Comparison of ENCODE assay signal across 8 cellular contexts in the genomic region with DNA sequence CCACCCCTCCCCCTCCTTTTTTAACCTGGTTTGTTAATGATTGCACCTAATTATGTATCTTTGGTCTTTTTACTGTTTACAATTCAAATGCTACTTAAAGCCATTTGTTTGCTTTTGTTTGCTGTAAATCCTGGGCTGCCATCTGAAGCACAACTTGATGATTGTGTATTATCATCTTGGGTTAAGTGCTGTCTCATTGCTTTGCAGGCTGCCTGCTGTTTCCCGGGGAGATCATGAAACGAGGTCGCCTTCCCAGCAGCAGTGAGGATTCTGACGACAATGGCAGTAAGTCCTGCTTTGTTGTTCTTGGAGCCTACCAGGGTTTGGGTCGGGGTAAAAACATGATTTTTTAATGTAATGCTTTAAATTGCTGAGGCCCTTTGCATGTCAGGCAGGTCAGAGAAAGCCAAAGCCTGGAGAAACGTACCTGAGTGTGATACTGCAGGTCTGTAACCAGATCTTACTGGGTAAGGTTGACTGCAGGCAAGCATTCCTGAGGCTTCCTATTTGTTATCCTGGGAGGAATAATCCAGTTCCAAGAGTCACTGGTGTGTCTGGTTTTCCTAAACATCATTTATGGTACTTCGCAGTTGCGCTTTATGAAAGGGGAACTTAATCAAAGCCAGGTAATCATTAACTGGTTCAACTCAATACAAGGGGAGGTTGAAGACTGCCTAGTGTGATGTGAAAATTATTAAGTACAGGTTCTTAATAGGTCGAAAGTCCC. TPM values are rescaled to one million over a fixed set of nuclear protein-coding genes. Genes with fewer than 3 reads are reported as not detected.
DNase-seq lines count a peak whose midpoint lies in the region; ATAC-seq and TF ChIP-seq lines count a peak whose summit lies in the region.

No MANE protein-coding gene starts in this region.

- DNase-seq in natural killer cell (no peak), NCI-H1105 (lab: John Stamatoyannopoulos, UW) (peak; percentile 16), ecto neural progenitor cell (ENCODE audit: low spot score) (peak; percentile 62), retina (peak; percentile 66), GM19240 (ENCODE audit: insufficient read length, low spot score) (no peak)
- DNase-seq in natural killer cell treated with Interleukin-12 subunit alpha and Interleukin-12 subunit beta and Interleukin-15 and Interleukin-18, amount 100 ng/mL, for 72 hours (ENCODE audit: low spot score), result no peak
- DNase-seq in effector CD8-positive, alpha-beta T cell (lab: John Stamatoyannopoulos, UW), result no peak
- DNase-seq in activated naive CD4-positive, alpha-beta T cell (lab: John Stamatoyannopoulos, UW), result no peak

- peaks cover 67 to 70% of the 10 kb centered on the region in 2 donors for H3K4me1 Mint-ChIP-seq in natural killer cell
- peaks cover 39 to 41% of the 10 kb centered on the region in 2 donors for H3K4me1 Mint-ChIP-seq in natural killer cell treated with Interleukin-12 subunit alpha and Interleukin-12 subunit beta and Interleukin-15 and Interleukin-18, amount 100 ng/mL, for 72 hours (ENCODE audit: low read depth in 2 of 2)

- no peak overlapping the region for H3K4me3 Mint-ChIP-seq in natural killer cell
- H3K4me3 Mint-ChIP-seq in natural killer cell treated with Interleukin-12 subunit alpha and Interleukin-12 subunit beta and Interleukin-15 and Interleukin-18, amount 100 ng/mL, for 72 hours, result no peak overlapping the region

- H3K27ac Mint-ChIP-seq in natural killer cell, result peak overlapping the region; percentile 22 to 80
- peak overlapping the region in 1 of 2 donors; percentile 26 for H3K27ac Mint-ChIP-seq in natural killer cell treated with Interleukin-12 subunit alpha and Interleukin-12 subunit beta and Interleukin-15 and Interleukin-18, amount 100 ng/mL, for 72 hours

- no peak for ATAC-seq in natural killer cell
- ATAC-seq in natural killer cell treated with Interleukin-12 subunit alpha and Interleukin-12 subunit beta and Interleukin-15 and Interleukin-18, amount 100 ng/mL, for 72 hours, result no peak

- H3K36me3 Mint-ChIP-seq in natural killer cell, result no peaks in the 10 kb centered on the region
- peaks cover 11% of the 10 kb centered on the region for H3K36me3 Mint-ChIP-seq in natural killer cell treated with Interleukin-12 subunit alpha and Interleukin-12 subunit beta and Interleukin-15 and Interleukin-18, amount 100 ng/mL, for 72 hours

- no peak for TF ChIP-seq CTCF in natural killer cell (IDR thresholded peaks at IDR 0.05)

- H3K27me3 Mint-ChIP-seq in natural killer cell (ENCODE audit: low read depth in 2 of 2), result no peaks in the 10 kb centered on the region
- H3K27me3 Mint-ChIP-seq in natural killer cell treated with Interleukin-12 subunit alpha and Interleukin-12 subunit beta and Interleukin-15 and Interleukin-18, amount 100 ng/mL, for 72 hours, result no peaks in the 10 kb centered on the region

- no peaks in the 10 kb centered on the region for H3K9me3 Mint-ChIP-seq in natural killer cell
- no peaks in the 10 kb centered on the region for H3K9me3 Mint-ChIP-seq in natural killer cell treated with Interleukin-12 subunit alpha and Interleukin-12 subunit beta and Interleukin-15 and Interleukin-18, amount 100 ng/mL, for 72 hours

- intact Hi-C loops in natural killer cell (cut with micrococcal nuclease), result no loop called here

RNA-seq across cellular contexts. Expression of a gene that starts 22.2 kb away (rescaled TPM):
- 10 to 100 TPM; 48.9 to 55.8 (median 52.7) TPM for total RNA-seq in natural killer cell
- 10 to 100 TPM; 21.7 to 33.6 TPM for total RNA-seq in natural killer cell treated with Interleukin-12 subunit alpha and Interleukin-12 subunit beta and Interleukin-15 and Interleukin-18, amount 100 ng/mL, for 72 hours

Comparison
In these comparisons a context has a peak if more than half of its experiments do, and no peak if none do; other contexts are left out.
1. DNase-seq: peak in NCI-H1105 (single experiment), ecto neural progenitor cell (single experiment) and retina (single experiment); none in natural killer cell (single experiment), natural killer cell treated with Interleukin-12 subunit alpha and Interleukin-12 subunit beta and Interleukin-15 and Interleukin-18, amount 100 ng/mL, for 72 hours (single experiment), GM19240 (single experiment), effector CD8-positive, alpha-beta T cell (single experiment) and activated naive CD4-positive, alpha-beta T cell (0 of 4).